ENCODE assay signal across 1 cellular context in the genomic region with DNA sequence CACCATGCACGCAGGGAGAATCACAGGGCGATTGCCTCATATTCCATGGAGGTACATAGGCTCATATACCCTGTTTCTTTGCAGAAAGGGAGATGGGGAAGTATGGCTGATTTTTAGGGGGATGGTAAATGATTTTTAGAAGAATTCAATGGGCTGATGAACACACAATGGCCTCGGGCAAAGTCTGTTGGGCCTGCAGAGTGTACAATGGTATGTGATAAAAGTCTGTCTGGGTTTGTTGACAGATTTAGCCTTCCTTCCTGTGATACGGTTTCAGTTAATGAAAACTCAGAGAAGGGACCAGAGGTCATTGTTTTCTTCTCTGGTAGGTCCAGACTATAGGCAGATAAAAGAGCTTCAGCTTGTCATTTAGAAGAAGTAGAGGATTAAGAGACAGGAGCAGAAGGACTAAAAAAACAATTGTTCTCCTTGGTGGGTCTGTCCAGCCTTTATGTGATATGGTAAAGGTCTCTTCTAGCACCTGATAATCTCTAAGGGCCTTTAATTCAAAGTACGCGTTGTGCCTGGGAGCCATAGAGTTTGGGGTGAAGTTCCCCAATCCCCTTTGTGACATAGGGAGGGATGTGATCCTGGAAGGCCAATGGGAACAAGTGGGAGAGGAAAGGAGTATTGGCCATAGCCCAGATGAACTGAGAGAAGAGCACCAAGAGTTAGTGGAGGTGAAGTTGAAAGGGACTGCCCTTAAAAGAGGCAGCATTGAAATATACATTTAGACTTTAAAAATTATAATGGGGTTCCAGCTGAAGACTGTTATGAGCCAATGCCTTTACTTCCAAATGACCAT.
TF ChIP-seq lines count a peak whose summit lies in the region.

No MANE protein-coding gene starts in this region.

TF ChIP-seq in HepG2, 621 proteins besides CTCF, POLR2A, EP300 and RAD21 (continued from another document and continues in another):
- TF ChIP-seq NFAT5 (CRISPR knock-in tag; IDR thresholded peaks at IDR 0.05) (no peak), KAT2B (IDR thresholded peaks at IDR 0.05; ENCODE audit: borderline replicate concordance, low read depth, low read length) (no peak), ZSCAN25 (CRISPR knock-in tag; IDR thresholded peaks at IDR 0.05) (no peak; the same call in 1 of the 2 replicates), ZIK1 (CRISPR knock-in tag; IDR thresholded peaks at IDR 0.05; ENCODE audit: borderline replicate concordance, low read depth) (no peak), BRD4 (CRISPR knock-in tag; IDR thresholded peaks at IDR 0.05) (no peak), ZNF326 (CRISPR knock-in tag; IDR thresholded peaks at IDR 0.05; ENCODE audit: borderline replicate concordance) (no peak), AKAP8 (CRISPR knock-in tag; IDR thresholded peaks at IDR 0.05) (no peak), KLF15 (CRISPR knock-in tag; IDR thresholded peaks at IDR 0.05; ENCODE audit: borderline replicate concordance) (no peak), GLMP (CRISPR knock-in tag; IDR thresholded peaks at IDR 0.05; ENCODE audit: borderline replicate concordance) (no peak), ZNF101 (CRISPR knock-in tag; IDR thresholded peaks at IDR 0.05; ENCODE audit: borderline replicate concordance, low read depth) (no peak), ZNF546 (CRISPR knock-in tag; conservative IDR thresholded peaks at IDR 0.05) (no peak), MYPOP (CRISPR knock-in tag; IDR thresholded peaks at IDR 0.05) (no peak), SP1 (IDR thresholded peaks at IDR 0.05) (no peak), SP1 (CRISPR knock-in tag; IDR thresholded peaks at IDR 0.05) (no peak), ADNP (CRISPR knock-in tag; IDR thresholded peaks at IDR 0.05) (no peak), ZNF496 (CRISPR knock-in tag; IDR thresholded peaks at IDR 0.05; ENCODE audit: insufficient replicate concordance) (no peak), ZNF776 (CRISPR knock-in tag; IDR thresholded peaks at IDR 0.05) (no peak), KLF13 (CRISPR knock-in tag; IDR thresholded peaks at IDR 0.05) (no peak), DR1 (CRISPR knock-in tag; IDR thresholded peaks at IDR 0.05) (no peak), NCOA1 (CRISPR knock-in tag; IDR thresholded peaks at IDR 0.05) (0 out of 2 replicates have a peak, but pooled peaks have one; percentile 15), ZNF331 (CRISPR knock-in tag; IDR thresholded peaks at IDR 0.05) (peak; percentile 68; the same call in 1 of the 2 replicates), JDP2 (CRISPR knock-in tag; IDR thresholded peaks at IDR 0.05; ENCODE audit: borderline replicate concordance) (no peak), SP2 (CRISPR knock-in tag; IDR thresholded peaks at IDR 0.05) (no peak), ZFP36 (IDR thresholded peaks at IDR 0.05; ENCODE audit: borderline replicate concordance, low read depth, low read length, partially characterized antibody) (no peak), PTBP1 (IDR thresholded peaks at IDR 0.05; ENCODE audit: low read depth, low read length, poor library complexity, severe bottlenecking) (no peak), BORCS8-MEF2B (CRISPR knock-in tag; IDR thresholded peaks at IDR 0.05) (no peak)
- TF ChIP-seq, protein P1, sequence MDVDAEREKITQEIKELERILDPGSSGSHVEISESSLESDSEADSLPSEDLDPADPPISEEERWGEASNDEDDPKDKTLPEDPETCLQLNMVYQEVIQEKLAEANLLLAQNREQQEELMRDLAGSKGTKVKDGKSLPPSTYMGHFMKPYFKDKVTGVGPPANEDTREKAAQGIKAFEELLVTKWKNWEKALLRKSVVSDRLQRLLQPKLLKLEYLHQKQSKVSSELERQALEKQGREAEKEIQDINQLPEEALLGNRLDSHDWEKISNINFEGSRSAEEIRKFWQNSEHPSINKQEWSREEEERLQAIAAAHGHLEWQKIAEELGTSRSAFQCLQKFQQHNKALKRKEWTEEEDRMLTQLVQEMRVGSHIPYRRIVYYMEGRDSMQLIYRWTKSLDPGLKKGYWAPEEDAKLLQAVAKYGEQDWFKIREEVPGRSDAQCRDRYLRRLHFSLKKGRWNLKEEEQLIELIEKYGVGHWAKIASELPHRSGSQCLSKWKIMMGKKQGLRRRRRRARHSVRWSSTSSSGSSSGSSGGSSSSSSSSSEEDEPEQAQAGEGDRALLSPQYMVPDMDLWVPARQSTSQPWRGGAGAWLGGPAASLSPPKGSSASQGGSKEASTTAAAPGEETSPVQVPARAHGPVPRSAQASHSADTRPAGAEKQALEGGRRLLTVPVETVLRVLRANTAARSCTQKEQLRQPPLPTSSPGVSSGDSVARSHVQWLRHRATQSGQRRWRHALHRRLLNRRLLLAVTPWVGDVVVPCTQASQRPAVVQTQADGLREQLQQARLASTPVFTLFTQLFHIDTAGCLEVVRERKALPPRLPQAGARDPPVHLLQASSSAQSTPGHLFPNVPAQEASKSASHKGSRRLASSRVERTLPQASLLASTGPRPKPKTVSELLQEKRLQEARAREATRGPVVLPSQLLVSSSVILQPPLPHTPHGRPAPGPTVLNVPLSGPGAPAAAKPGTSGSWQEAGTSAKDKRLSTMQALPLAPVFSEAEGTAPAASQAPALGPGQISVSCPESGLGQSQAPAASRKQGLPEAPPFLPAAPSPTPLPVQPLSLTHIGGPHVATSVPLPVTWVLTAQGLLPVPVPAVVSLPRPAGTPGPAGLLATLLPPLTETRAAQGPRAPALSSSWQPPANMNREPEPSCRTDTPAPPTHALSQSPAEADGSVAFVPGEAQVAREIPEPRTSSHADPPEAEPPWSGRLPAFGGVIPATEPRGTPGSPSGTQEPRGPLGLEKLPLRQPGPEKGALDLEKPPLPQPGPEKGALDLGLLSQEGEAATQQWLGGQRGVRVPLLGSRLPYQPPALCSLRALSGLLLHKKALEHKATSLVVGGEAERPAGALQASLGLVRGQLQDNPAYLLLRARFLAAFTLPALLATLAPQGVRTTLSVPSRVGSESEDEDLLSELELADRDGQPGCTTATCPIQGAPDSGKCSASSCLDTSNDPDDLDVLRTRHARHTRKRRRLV (CRISPR knock-in tag; IDR thresholded peaks at IDR 0.05), result no peak
- TF ChIP-seq, protein P2, sequence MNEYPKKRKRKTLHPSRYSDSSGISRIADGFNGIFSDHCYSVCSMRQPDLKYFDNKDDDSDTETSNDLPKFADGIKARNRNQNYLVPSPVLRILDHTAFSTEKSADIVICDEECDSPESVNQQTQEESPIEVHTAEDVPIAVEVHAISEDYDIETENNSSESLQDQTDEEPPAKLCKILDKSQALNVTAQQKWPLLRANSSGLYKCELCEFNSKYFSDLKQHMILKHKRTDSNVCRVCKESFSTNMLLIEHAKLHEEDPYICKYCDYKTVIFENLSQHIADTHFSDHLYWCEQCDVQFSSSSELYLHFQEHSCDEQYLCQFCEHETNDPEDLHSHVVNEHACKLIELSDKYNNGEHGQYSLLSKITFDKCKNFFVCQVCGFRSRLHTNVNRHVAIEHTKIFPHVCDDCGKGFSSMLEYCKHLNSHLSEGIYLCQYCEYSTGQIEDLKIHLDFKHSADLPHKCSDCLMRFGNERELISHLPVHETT (CRISPR knock-in tag; conservative IDR thresholded peaks at IDR 0.05), result 0 out of 2 replicates have a peak, but pooled peaks have one; percentile 14
- TF ChIP-seq, protein P3, sequence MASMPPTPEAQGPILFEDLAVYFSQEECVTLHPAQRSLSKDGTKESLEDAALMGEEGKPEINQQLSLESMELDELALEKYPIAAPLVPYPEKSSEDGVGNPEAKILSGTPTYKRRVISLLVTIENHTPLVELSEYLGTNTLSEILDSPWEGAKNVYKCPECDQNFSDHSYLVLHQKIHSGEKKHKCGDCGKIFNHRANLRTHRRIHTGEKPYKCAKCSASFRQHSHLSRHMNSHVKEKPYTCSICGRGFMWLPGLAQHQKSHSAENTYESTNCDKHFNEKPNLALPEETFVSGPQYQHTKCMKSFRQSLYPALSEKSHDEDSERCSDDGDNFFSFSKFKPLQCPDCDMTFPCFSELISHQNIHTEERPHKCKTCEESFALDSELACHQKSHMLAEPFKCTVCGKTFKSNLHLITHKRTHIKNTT (CRISPR knock-in tag; IDR thresholded peaks at IDR 0.05), result no peak
- TF ChIP-seq, protein P4, sequence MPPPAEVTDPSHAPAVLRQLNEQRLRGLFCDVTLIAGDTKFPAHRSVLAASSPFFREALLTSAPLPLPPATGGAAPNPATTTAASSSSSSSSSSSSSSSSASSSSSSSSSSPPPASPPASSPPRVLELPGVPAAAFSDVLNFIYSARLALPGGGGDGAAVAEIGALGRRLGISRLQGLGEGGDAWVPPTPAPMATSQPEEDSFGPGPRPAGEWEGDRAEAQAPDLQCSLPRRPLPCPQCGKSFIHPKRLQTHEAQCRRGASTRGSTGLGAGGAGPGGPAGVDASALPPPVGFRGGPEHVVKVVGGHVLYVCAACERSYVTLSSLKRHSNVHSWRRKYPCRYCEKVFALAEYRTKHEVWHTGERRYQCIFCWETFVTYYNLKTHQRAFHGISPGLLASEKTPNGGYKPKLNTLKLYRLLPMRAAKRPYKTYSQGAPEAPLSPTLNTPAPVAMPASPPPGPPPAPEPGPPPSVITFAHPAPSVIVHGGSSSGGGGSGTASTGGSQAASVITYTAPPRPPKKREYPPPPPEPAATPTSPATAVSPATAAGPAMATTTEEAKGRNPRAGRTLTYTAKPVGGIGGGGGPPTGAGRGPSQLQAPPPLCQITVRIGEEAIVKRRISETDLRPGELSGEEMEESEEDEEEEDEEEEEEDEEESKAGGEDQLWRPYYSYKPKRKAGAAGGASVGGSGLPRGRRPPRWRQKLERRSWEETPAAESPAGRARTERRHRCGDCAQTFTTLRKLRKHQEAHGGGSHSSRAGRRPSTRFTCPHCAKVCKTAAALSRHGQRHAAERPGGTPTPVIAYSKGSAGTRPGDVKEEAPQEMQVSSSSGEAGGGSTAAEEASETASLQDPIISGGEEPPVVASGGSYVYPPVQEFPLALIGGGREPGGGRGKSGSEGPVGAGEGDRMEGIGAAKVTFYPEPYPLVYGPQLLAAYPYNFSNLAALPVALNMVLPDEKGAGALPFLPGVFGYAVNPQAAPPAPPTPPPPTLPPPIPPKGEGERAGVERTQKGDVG (CRISPR knock-in tag; IDR thresholded peaks at IDR 0.05; ENCODE audit: borderline replicate concordance), result no peak; the same call in 1 of the 2 replicates
- TF ChIP-seq, protein P5, sequence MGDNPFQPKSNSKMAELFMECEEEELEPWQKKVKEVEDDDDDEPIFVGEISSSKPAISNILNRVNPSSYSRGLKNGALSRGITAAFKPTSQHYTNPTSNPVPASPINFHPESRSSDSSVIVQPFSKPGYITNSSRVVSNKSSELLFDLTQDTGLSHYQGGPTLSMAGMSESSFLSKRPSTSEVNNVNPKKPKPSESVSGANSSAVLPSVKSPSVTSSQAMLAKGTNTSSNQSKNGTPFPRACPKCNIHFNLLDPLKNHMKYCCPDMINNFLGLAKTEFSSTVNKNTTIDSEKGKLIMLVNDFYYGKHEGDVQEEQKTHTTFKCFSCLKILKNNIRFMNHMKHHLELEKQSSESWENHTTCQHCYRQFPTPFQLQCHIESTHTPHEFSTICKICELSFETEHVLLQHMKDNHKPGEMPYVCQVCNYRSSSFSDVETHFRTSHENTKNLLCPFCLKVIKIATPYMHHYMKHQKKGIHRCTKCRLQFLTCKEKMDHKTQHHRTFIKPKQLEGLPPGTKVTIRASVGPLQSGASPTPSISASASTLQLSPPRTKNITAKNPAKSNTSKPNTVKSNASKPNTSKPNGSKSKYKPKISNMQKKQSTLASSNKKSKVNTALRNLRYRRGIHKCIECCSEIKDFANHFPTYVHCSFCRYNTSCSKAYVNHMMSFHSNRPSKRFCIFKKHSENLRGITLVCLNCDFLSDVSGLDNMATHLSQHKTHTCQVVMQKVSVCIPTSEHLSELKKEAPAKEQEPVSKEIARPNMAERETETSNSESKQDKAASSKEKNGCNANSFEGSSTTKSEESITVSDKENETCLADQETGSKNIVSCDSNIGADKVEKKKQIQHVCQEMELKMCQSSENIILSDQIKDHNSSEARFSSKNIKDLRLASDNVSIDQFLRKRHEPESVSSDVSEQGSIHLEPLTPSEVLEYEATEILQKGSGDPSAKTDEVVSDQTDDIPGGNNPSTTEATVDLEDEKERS (CRISPR knock-in tag; IDR thresholded peaks at IDR 0.05), result peak; percentile 55; the same call in 1 of the 2 replicates
